Comparison of ENCODE assay signal across 9 cellular contexts in genomic region chr6:30618270-30618787, GRCh38. TPM values are rescaled to one million over a fixed set of nuclear protein-coding genes. Genes with fewer than 3 reads are reported as not detected.
A peak's percentile ranks its signal among the peaks of the same experiment; 100 is the strongest.
DNase-seq lines count a peak whose midpoint lies in the region; ATAC-seq, FAIRE-seq and TF ChIP-seq lines count a peak whose summit lies in the region.
"Had no signal": no experiment of that assay in that cellular context is flagged by ENCODE, and none has a peak within 500 bp of the region (broad histone marks: within the 10 kb centered on the region; RNA-seq: fewer than 3 reads in every experiment).

No MANE protein-coding gene starts in this region.

- intact Hi-C loops in activated T-helper 2 cell treated with anti-CD3 and anti-CD28 coated beads, Interferon-gamma antibody, Interleukin-2, Interleukin-4, amounts not matched to agents 10 μg/mL and 5 μg/mL and 100 μg/mL, durations not matched to agents 14 hours and 24 hours and 36 hours (cut with micrococcal nuclease), result loop anchor here (1.0 to 10.0 kb wide), 3 partner anchors 8 to 926 kb away; partner anchors contain the start of genes ATAT1, ATP6V1G2, DDX39B and HLA-C
- intact Hi-C loops in kidney (cut with DNase I), result no loop called here

- CTCF ChIA-PET in activated CD4-positive, alpha-beta T cell treated with anti-CD3 and anti-CD28 coated beads, Interleukin-2, amount 10 ng/mL, durations not matched to agents 7 days and 5 days (lab: Charles Lee), result interaction anchor here (0.9 to 1.5 kb wide), 10 partner anchors 8 to 113 kb away, joined by 3 to 7 read pairs (median 4); partner anchors contain the start of genes ATAT1 and DHX16

- peak overlapping the region; percentile 98 for H3K4me3 Mint-ChIP-seq in activated CD4-positive, alpha-beta T cell treated with anti-CD3 and anti-CD28 coated beads, Interleukin-2, amount 10 ng/mL, durations not matched to agents 7 days and 5 days
- peak overlapping the region; percentile 96 for H3K4me3 Mint-ChIP-seq in activated T-helper 2 cell treated with anti-CD3 and anti-CD28 coated beads, Interferon-gamma antibody, Interleukin-2, Interleukin-4, amounts not matched to agents 10 μg/mL and 5 μg/mL and 100 μg/mL, durations not matched to agents 14 hours and 24 hours and 36 hours (ENCODE audit: low read depth)

- peaks cover 2% of the 10 kb centered on the region for H3K27me3 Mint-ChIP-seq in activated CD4-positive, alpha-beta T cell treated with anti-CD3 and anti-CD28 coated beads, Interleukin-2, amount 10 ng/mL, durations not matched to agents 7 days and 5 days
- peaks cover 3% of the 10 kb centered on the region for H3K27me3 Mint-ChIP-seq in activated T-helper 2 cell treated with anti-CD3 and anti-CD28 coated beads, Interferon-gamma antibody, Interleukin-2, Interleukin-4, amounts not matched to agents 10 μg/mL and 5 μg/mL and 100 μg/mL, durations not matched to agents 14 hours and 24 hours and 36 hours (ENCODE audit: low read depth)

- ATAC-seq in HG03139 (IDR thresholded peaks at IDR 0.05; ENCODE audit: unreplicated experiment) (no peak), HG03175 (IDR thresholded peaks at IDR 0.05; ENCODE audit: unreplicated experiment) (no peak)

- H3K36me3 ChIP-seq in kidney (ENCODE audit: control insufficient read depth in 1 of 2, insufficient read depth in 2 of 2, low read length in 2 of 2), result peaks cover 13 to 24% of the 10 kb centered on the region in 2 donors

- no peaks in the 10 kb centered on the region for H3K9me3 ChIP-seq in kidney (ENCODE audit: control insufficient read depth in 1 of 2, low read length in 2 of 2)

- H3K9me3 Mint-ChIP-seq in activated CD4-positive, alpha-beta T cell treated with anti-CD3 and anti-CD28 coated beads, Interleukin-2, amount 10 ng/mL, durations not matched to agents 7 days and 5 days, result no peaks in the 10 kb centered on the region
- no peaks in the 10 kb centered on the region for H3K9me3 Mint-ChIP-seq in activated T-helper 2 cell treated with anti-CD3 and anti-CD28 coated beads, Interferon-gamma antibody, Interleukin-2, Interleukin-4, amounts not matched to agents 10 μg/mL and 5 μg/mL and 100 μg/mL, durations not matched to agents 14 hours and 24 hours and 36 hours

- no peak for TF ChIP-seq CTCF in kidney (IDR thresholded peaks at IDR 0.05; ENCODE audit: borderline replicate concordance, extremely low read depth, insufficient read depth)

- H3K9ac ChIP-seq in kidney (ENCODE audit: low read length in 2 of 2), result peak overlapping the region; percentile 31 to 82

- H3K27ac Mint-ChIP-seq in activated CD4-positive, alpha-beta T cell treated with anti-CD3 and anti-CD28 coated beads, Interleukin-2, amount 10 ng/mL, durations not matched to agents 7 days and 5 days, result peak overlapping the region; percentile 100
- H3K27ac Mint-ChIP-seq in activated T-helper 2 cell treated with anti-CD3 and anti-CD28 coated beads, Interferon-gamma antibody, Interleukin-2, Interleukin-4, amounts not matched to agents 10 μg/mL and 5 μg/mL and 100 μg/mL, durations not matched to agents 14 hours and 24 hours and 36 hours, result peak overlapping the region; percentile 98

- H3K36me3 Mint-ChIP-seq in activated CD4-positive, alpha-beta T cell treated with anti-CD3 and anti-CD28 coated beads, Interleukin-2, amount 10 ng/mL, durations not matched to agents 7 days and 5 days (ENCODE audit: low read depth), result peaks cover 58% of the 10 kb centered on the region
- peaks cover 72% of the 10 kb centered on the region for H3K36me3 Mint-ChIP-seq in activated T-helper 2 cell treated with anti-CD3 and anti-CD28 coated beads, Interferon-gamma antibody, Interleukin-2, Interleukin-4, amounts not matched to agents 10 μg/mL and 5 μg/mL and 100 μg/mL, durations not matched to agents 14 hours and 24 hours and 36 hours (ENCODE audit: low read depth)

- H3K4me1 Mint-ChIP-seq in activated CD4-positive, alpha-beta T cell treated with anti-CD3 and anti-CD28 coated beads, Interleukin-2, amount 10 ng/mL, durations not matched to agents 7 days and 5 days, result peaks cover 35% of the 10 kb centered on the region
- peaks cover 20% of the 10 kb centered on the region for H3K4me1 Mint-ChIP-seq in activated T-helper 2 cell treated with anti-CD3 and anti-CD28 coated beads, Interferon-gamma antibody, Interleukin-2, Interleukin-4, amounts not matched to agents 10 μg/mL and 5 μg/mL and 100 μg/mL, durations not matched to agents 14 hours and 24 hours and 36 hours (ENCODE audit: low read depth)

- no peak for DNase-seq in activated CD4-positive, alpha-beta T cell treated with anti-CD3 and anti-CD28 coated beads, Interleukin-2, amount 10 ng/mL, durations not matched to agents 7 days and 5 days
- no peak for DNase-seq in activated CD4-positive, alpha-beta T cell treated with anti-CD3 and anti-CD28 coated beads, Interleukin-2, amount 50 U/mL, for 1 hour
- DNase-seq in activated T-helper 2 cell treated with anti-CD3 and anti-CD28 coated beads, Interferon-gamma antibody, Interleukin-2, Interleukin-4, amounts not matched to agents 10 μg/mL and 5 μg/mL and 100 μg/mL, durations not matched to agents 14 hours and 24 hours and 36 hours (ENCODE audit: low spot score), result no peak
- DNase-seq in kidney (no peak), OCI-M2 (lab: John Stamatoyannopoulos, UW; ENCODE audit: unreplicated experiment) (no peak)

- H3K4me3 ChIP-seq in kidney (ENCODE audit: low read length in 2 of 2), result peak overlapping the region; percentile 86 to 96

- FAIRE-seq in kidney (lab: Jason Lieb, UNC), result no peak
- FAIRE-seq: colon had no signal

- H3K27ac ChIP-seq in kidney (ENCODE audit: low read depth in 2 of 2, low read length in 2 of 2), result peak overlapping the region; percentile 94 to 98
- H3K27ac ChIP-seq in temporal lobe (ENCODE audit: low read depth, low read length), result peak overlapping the region; percentile 96

- H3K4me1 ChIP-seq in kidney (ENCODE audit: control insufficient read depth in 1 of 2, insufficient read depth in 1 of 2, low read depth in 1 of 2, low read length in 2 of 2), result peaks cover 21% of the 10 kb centered on the region in 2 donors

- POLR2A ChIA-PET in activated CD4-positive, alpha-beta T cell treated with anti-CD3 and anti-CD28 coated beads, Interleukin-2, amount 10 ng/mL, durations not matched to agents 7 days and 5 days (lab: Charles Lee), result no interaction called here

RNA-seq across cellular contexts. Expression of gene MRPS18B, which starts 0.7 kb away (rescaled TPM):
- 10 to 100 TPM; 41.4 to 44.4 TPM for total RNA-seq in activated CD4-positive, alpha-beta T cell treated with anti-CD3 and anti-CD28 coated beads, Interleukin-2, amount 10 ng/mL, durations not matched to agents 7 days and 5 days
- 71.9 and 74.9 TPM in 2 replicates for total RNA-seq in activated T-helper 2 cell treated with anti-CD3 and anti-CD28 coated beads, Interferon-gamma antibody, Interleukin-2, Interleukin-4, amounts not matched to agents 10 μg/mL and 5 μg/mL and 100 μg/mL, durations not matched to agents 14 hours and 24 hours and 36 hours
- total RNA-seq in kidney (62.1 TPM), temporal lobe (23.6 TPM)
- 135 TPM for polyA plus RNA-seq in kidney (ENCODE audit: insufficient read depth, low read depth, low replicate concordance)

RNA-seq across cellular contexts. Expression of gene PPP1R10, which starts 1.3 kb away (rescaled TPM):
- 100 to 1,000 TPM in 1 of 2 experiments, 10 to 100 TPM in 1; 99.1 to 117 TPM for total RNA-seq in activated CD4-positive, alpha-beta T cell treated with anti-CD3 and anti-CD28 coated beads, Interleukin-2, amount 10 ng/mL, durations not matched to agents 7 days and 5 days
- total RNA-seq in activated T-helper 2 cell treated with anti-CD3 and anti-CD28 coated beads, Interferon-gamma antibody, Interleukin-2, Interleukin-4, amounts not matched to agents 10 μg/mL and 5 μg/mL and 100 μg/mL, durations not matched to agents 14 hours and 24 hours and 36 hours, result 96.7 and 102 TPM in 2 replicates
- total RNA-seq in kidney, result 65.0 TPM
- 19.7 TPM for polyA plus RNA-seq in kidney (ENCODE audit: insufficient read depth, low read depth, low replicate concordance)
- 17.7 TPM for total RNA-seq in temporal lobe

RNA-seq across cellular contexts. Expression of gene ATAT1, which starts 8.3 kb away (rescaled TPM):
- total RNA-seq in activated CD4-positive, alpha-beta T cell treated with anti-CD3 and anti-CD28 coated beads, Interleukin-2, amount 10 ng/mL, durations not matched to agents 7 days and 5 days, result 1 to 10 TPM; 8.3 to 9.7 TPM
- 11.8 and 13.9 TPM in 2 replicates for total RNA-seq in activated T-helper 2 cell treated with anti-CD3 and anti-CD28 coated beads, Interferon-gamma antibody, Interleukin-2, Interleukin-4, amounts not matched to agents 10 μg/mL and 5 μg/mL and 100 μg/mL, durations not matched to agents 14 hours and 24 hours and 36 hours
- 10.4 TPM for total RNA-seq in kidney
- 12.4 TPM for polyA plus RNA-seq in kidney (ENCODE audit: insufficient read depth, low read depth, low replicate concordance)
- total RNA-seq in temporal lobe, result 60.2 TPM

RNA-seq across cellular contexts. Expression of gene C6orf136, which starts 28.6 kb away (rescaled TPM):
- 10 to 100 TPM; 23.2 to 23.9 TPM for total RNA-seq in activated CD4-positive, alpha-beta T cell treated with anti-CD3 and anti-CD28 coated beads, Interleukin-2, amount 10 ng/mL, durations not matched to agents 7 days and 5 days
- total RNA-seq in activated T-helper 2 cell treated with anti-CD3 and anti-CD28 coated beads, Interferon-gamma antibody, Interleukin-2, Interleukin-4, amounts not matched to agents 10 μg/mL and 5 μg/mL and 100 μg/mL, durations not matched to agents 14 hours and 24 hours and 36 hours, result 23.1 and 28.2 TPM in 2 replicates
- 27.4 TPM for total RNA-seq in kidney
- 45.6 TPM for polyA plus RNA-seq in kidney (ENCODE audit: insufficient read depth, low read depth, low replicate concordance)
- 11.6 TPM for total RNA-seq in temporal lobe

RNA-seq across cellular contexts. Expression of gene ABCF1, which starts 47.1 kb away (rescaled TPM):
- total RNA-seq in activated CD4-positive, alpha-beta T cell treated with anti-CD3 and anti-CD28 coated beads, Interleukin-2, amount 10 ng/mL, durations not matched to agents 7 days and 5 days, result 10 to 100 TPM; 72.2 to 78.0 TPM
- 102 and 112 TPM in 2 replicates for total RNA-seq in activated T-helper 2 cell treated with anti-CD3 and anti-CD28 coated beads, Interferon-gamma antibody, Interleukin-2, Interleukin-4, amounts not matched to agents 10 μg/mL and 5 μg/mL and 100 μg/mL, durations not matched to agents 14 hours and 24 hours and 36 hours
- total RNA-seq in kidney (47.2 TPM), temporal lobe (17.7 TPM)
- 32.9 TPM for polyA plus RNA-seq in kidney (ENCODE audit: insufficient read depth, low read depth, low replicate concordance)
